In genomic region chr3:41198950-41199865, GRCh38 we compare ENCODE assay signal across 1 cellular context.
TF ChIP-seq lines count a peak whose summit lies in the region.

Gene CTNNB1, plus strand, starts transcription at chr3:41199505. Its CDS starts 24,564 bp downstream, at chr3:41224069.

TF ChIP-seq in GM12878, 131 proteins besides CTCF, POLR2A, EP300 and RAD21 (continued from another document and continues in another):
- TF ChIP-seq REST (IDR thresholded peaks at IDR 0.05; ENCODE audit: low read depth, low read length), result 0 out of 2 replicates have a peak, but pooled peaks have one; percentile 41
- peak; percentile 59; the same call in 1 of the 2 replicates for TF ChIP-seq ZSCAN29 (IDR thresholded peaks at IDR 0.05)
- peak; percentile 96 for TF ChIP-seq PML (IDR thresholded peaks at IDR 0.05; ENCODE audit: low read length)
- TF ChIP-seq RAD51 (IDR thresholded peaks at IDR 0.05), result no peak
- TF ChIP-seq PAX8 (IDR thresholded peaks at IDR 0.05), result no peak
- TF ChIP-seq POU2F2 (IDR thresholded peaks at IDR 0.05; ENCODE audit: borderline replicate concordance, low read depth, low read length), result peak; percentile 98
- no peak for TF ChIP-seq SIN3A (IDR thresholded peaks at IDR 0.05; ENCODE audit: low read depth, low read length)
- TF ChIP-seq TARDBP (IDR thresholded peaks at IDR 0.05; ENCODE audit: borderline replicate concordance), result peak; percentile 97
- TF ChIP-seq IRF5 (IDR thresholded peaks at IDR 0.05; ENCODE audit: borderline replicate concordance), result no peak
- 0 out of 2 replicates have a peak, but pooled peaks have one; percentile 41 for TF ChIP-seq BCLAF1 (IDR thresholded peaks at IDR 0.05)
- TF ChIP-seq SMARCA5 (IDR thresholded peaks at IDR 0.05), result peak; percentile 97
- peak; percentile 64 for TF ChIP-seq MEF2B (IDR thresholded peaks at IDR 0.05; ENCODE audit: partially characterized antibody, poor library complexity, severe bottlenecking)
- TF ChIP-seq SPI1 (IDR thresholded peaks at IDR 0.05; ENCODE audit: borderline replicate concordance, insufficient read depth, low read depth, low read length), result no peak; the same call in 1 of the 2 replicates
- no peak for TF ChIP-seq USF1 (IDR thresholded peaks at IDR 0.05; ENCODE audit: borderline replicate concordance, extremely low read length, insufficient read depth, low read depth, low read length)
- TF ChIP-seq CBX5 (IDR thresholded peaks at IDR 0.05; ENCODE audit: low read depth), result peak; percentile 69; the same call in 1 of the 2 replicates
- no peak for TF ChIP-seq FOXM1 (IDR thresholded peaks at IDR 0.05; ENCODE audit: low read depth, low read length)
- no peak for TF ChIP-seq HDAC2 (IDR thresholded peaks at IDR 0.05)
- peak; percentile 74 for TF ChIP-seq TCF3 (IDR thresholded peaks at IDR 0.05; ENCODE audit: borderline replicate concordance, insufficient read depth, low read depth, low read length)
- TF ChIP-seq ASH2L (IDR thresholded peaks at IDR 0.05; ENCODE audit: borderline replicate concordance, low read depth), result no peak
- TF ChIP-seq MXI1 (IDR thresholded peaks at IDR 0.05; ENCODE audit: low read depth, low read length), result peak; percentile 70; the same call in 1 of the 2 replicates
- TF ChIP-seq IRF3 (IDR thresholded peaks at IDR 0.05), result no peak
- TF ChIP-seq KLF5 (IDR thresholded peaks at IDR 0.05; ENCODE audit: partially characterized antibody), result peak; percentile 87
- TF ChIP-seq IKZF1 (conservative IDR thresholded peaks at IDR 0.05), result peak; percentile 98
- TF ChIP-seq SIX5 (IDR thresholded peaks at IDR 0.05; ENCODE audit: low read depth, low read length, severe bottlenecking), result no peak
- TF ChIP-seq TAF1 (IDR thresholded peaks at IDR 0.05; ENCODE audit: borderline replicate concordance, low read depth, low read length), result peak; percentile 99
- no peak for TF ChIP-seq SMAD1 (IDR thresholded peaks at IDR 0.05; ENCODE audit: low read depth, partially characterized antibody)
- TF ChIP-seq JUND (IDR thresholded peaks at IDR 0.05; ENCODE audit: low read depth, low read length), result no peak
- TF ChIP-seq ZBTB11 (CRISPR knock-in tag; IDR thresholded peaks at IDR 0.05), result no peak
- TF ChIP-seq POLR2AphosphoS2 (IDR thresholded peaks at IDR 0.05; ENCODE audit: low read depth, low read length), result peak; percentile 97
- TF ChIP-seq CHD4 (IDR thresholded peaks at IDR 0.05), result no peak
- no peak for TF ChIP-seq MYB (IDR thresholded peaks at IDR 0.05; ENCODE audit: borderline replicate concordance, low read depth, low read length)
- TF ChIP-seq BCL3 (IDR thresholded peaks at IDR 0.05; ENCODE audit: borderline replicate concordance, insufficient read depth, low read depth, low read length, poor library complexity, severe bottlenecking), result peak; percentile 77
- TF ChIP-seq CUX1 (IDR thresholded peaks at IDR 0.05; ENCODE audit: insufficient replicate concordance, low read depth, low read length), result no peak
- 0 out of 2 replicates have a peak, but pooled peaks have one; percentile 46 for TF ChIP-seq TCF12 (IDR thresholded peaks at IDR 0.05; ENCODE audit: low read depth, low read length)
